In the genomic region with DNA sequence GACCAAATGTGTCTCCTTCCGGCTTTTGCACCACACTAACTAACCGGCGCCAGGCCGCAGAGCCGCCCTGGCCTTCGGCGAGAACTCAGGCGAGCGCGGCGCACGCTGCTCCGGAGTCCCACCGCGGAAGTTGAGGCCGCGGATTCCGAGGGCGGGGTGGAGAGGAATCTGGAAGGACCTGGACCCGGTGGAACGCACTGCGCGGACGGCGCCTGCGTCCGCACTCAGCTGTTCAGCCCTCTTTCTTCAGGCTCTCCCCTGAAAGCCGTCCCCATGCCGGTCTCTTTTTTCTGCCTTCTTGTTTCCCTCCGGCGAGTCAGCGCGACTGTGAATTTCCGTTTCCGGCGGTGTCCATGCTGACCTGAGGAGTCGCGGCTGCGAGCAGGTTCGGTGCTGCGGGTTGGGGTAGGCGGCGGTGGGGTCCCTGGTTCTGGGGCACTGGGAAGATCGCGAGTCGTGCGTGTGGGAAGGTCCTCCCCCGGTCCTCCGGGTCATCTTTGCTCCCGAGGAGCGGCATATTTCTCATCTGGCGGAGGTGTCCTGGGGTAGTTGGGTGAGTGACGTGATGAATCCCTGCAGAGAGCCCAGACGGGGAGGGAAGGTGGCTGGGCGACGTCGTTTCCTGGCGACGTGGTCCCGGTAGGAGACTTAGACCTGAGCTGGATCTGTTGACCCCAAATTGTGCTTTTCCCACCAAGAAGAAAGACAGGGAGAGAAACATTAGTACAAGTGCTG, we compare ENCODE assay signal across 8 cellular contexts. TPM values are rescaled to one million over a fixed set of nuclear protein-coding genes. Genes with fewer than 3 reads are reported as not detected.
A peak's percentile ranks its signal among the peaks of the same experiment; 100 is the strongest.
DNase-seq lines count a peak whose midpoint lies in the region; ATAC-seq, FAIRE-seq and TF ChIP-seq lines count a peak whose summit lies in the region.

A gene with protein sequence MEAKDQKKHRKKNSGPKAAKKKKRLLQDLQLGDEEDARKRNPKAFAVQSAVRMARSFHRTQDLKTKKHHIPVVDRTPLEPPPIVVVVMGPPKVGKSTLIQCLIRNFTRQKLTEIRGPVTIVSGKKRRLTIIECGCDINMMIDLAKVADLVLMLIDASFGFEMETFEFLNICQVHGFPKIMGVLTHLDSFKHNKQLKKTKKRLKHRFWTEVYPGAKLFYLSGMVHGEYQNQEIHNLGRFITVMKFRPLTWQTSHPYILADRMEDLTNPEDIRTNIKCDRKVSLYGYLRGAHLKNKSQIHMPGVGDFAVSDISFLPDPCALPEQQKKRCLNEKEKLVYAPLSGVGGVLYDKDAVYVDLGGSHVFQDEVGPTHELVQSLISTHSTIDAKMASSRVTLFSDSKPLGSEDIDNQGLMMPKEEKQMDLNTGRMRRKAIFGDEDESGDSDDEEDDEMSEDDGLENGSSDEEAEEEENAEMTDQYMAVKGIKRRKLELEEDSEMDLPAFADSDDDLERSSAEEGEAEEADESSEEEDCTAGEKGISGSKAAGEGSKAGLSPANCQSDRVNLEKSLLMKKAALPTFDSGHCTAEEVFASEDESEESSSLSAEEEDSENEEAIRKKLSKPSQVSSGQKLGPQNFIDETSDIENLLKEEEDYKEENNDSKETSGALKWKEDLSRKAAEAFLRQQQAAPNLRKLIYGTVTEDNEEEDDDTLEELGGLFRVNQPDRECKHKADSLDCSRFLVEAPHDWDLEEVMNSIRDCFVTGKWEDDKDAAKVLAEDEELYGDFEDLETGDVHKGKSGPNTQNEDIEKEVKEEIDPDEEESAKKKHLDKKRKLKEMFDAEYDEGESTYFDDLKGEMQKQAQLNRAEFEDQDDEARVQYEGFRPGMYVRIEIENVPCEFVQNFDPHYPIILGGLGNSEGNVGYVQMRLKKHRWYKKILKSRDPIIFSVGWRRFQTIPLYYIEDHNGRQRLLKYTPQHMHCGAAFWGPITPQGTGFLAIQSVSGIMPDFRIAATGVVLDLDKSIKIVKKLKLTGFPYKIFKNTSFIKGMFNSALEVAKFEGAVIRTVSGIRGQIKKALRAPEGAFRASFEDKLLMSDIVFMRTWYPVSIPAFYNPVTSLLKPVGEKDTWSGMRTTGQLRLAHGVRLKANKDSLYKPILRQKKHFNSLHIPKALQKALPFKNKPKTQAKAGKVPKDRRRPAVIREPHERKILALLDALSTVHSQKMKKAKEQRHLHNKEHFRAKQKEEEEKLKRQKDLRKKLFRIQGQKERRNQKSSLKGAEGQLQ (plus strand): TSS at position 350 of the 735 bp plus-strand sequence. CDS start 1,600 bp downstream, outside the sequence.

- H3K27ac ChIP-seq in RWPE1 (peak within 1 kb of the TSS; percentile 93), fibroblast of lung (ENCODE audit: insufficient read depth, low read length) (peak within 1 kb of the TSS; percentile 89)
- H3K27ac ChIP-seq in naive thymus-derived CD4-positive, alpha-beta T cell (ENCODE audit: low read depth, low read length), result peak within 1 kb of the TSS; percentile 83

- no peaks in the 10 kb centered on the region for H3K27me3 Mint-ChIP-seq in activated T-helper 17 cell treated with anti-CD3 and anti-CD28 coated beads, Interleukin-2, amount 50 U/mL, for 72 hours
- peaks cover 0 to 3% (median 0%) of the 10 kb centered on the region in 5 donors for H3K27me3 Mint-ChIP-seq in naive thymus-derived CD4-positive, alpha-beta T cell
- H3K27me3 Mint-ChIP-seq in stimulated activated memory B cell treated with anti-CD40 and anti-IgM and Interleukin-4, amounts not matched to agents 10 μg/mL and 1 μg/mL and 100 μg/mL, for 72 hours, result peaks cover 9% of the 10 kb centered on the region

- POLR2A ChIA-PET in RWPE1 (lab: Yijun Ruan, JAX; ENCODE audit: low non-redundant PET), result interaction anchor here (2.3 kb wide), 1 partner anchor 28 kb away, joined by 14 read pairs; no protein-coding TSS in a partner anchor
- POLR2A ChIA-PET in naive thymus-derived CD4-positive, alpha-beta T cell (lab: Charles Lee), result interaction anchor here (0.6 to 2.9 kb wide), 3 partner anchors 143 to 883 kb away, joined by 3 to 16 read pairs (median 4); no protein-coding TSS in a partner anchor

- TF ChIP-seq CTCF in RWPE1 (conservative IDR thresholded peaks at IDR 0.05; ENCODE audit: low read depth) (no peak), fibroblast of lung (conservative IDR thresholded peaks at IDR 0.05 in 1 of 2, IDR thresholded peaks at IDR 0.05 in 1 of 2; ENCODE audit: low read depth in 1 of 2, low read length in 2 of 2) (no peak)

- peak; percentile 68 for TF ChIP-seq POLR2A in H54 (IDR thresholded peaks at IDR 0.05; ENCODE audit: low read depth, low read length)

- H3K36me3 Mint-ChIP-seq in activated T-helper 17 cell treated with anti-CD3 and anti-CD28 coated beads, Interleukin-2, amount 50 U/mL, for 72 hours (ENCODE audit: low read depth), result peaks cover 44% of the 10 kb centered on the region
- peaks cover 0 to 15% (median 10%) of the 10 kb centered on the region in 5 donors for H3K36me3 Mint-ChIP-seq in naive thymus-derived CD4-positive, alpha-beta T cell
- H3K36me3 Mint-ChIP-seq in stimulated activated memory B cell treated with anti-CD40 and anti-IgM and Interleukin-4, amounts not matched to agents 10 μg/mL and 1 μg/mL and 100 μg/mL, for 72 hours, result peaks cover 14% of the 10 kb centered on the region

- H3K79me2 ChIP-seq in fibroblast of lung (ENCODE audit: control insufficient read depth, insufficient read depth, low read length), result peaks cover 13% of the 10 kb centered on the region

- no peak for FAIRE-seq in H54 (lab: Jason Lieb, UNC)

- H3K9ac ChIP-seq in fibroblast of lung (ENCODE audit: insufficient read depth, low read length), result peak within 1 kb of the TSS; percentile 87

- H4K20me1 ChIP-seq in fibroblast of lung (ENCODE audit: control insufficient read depth, extremely low read depth, insufficient read depth, low read length), result no peaks in the 10 kb centered on the region

- H3K4me1 ChIP-seq in fibroblast of lung (ENCODE audit: control insufficient read depth, extremely low read depth, insufficient read depth, low read length), result no peaks in the 10 kb centered on the region
- peaks cover 0 to 13% of the 10 kb centered on the region in 2 donors for H3K4me1 ChIP-seq in naive thymus-derived CD4-positive, alpha-beta T cell (ENCODE audit: control insufficient read depth in 2 of 2, insufficient read depth in 2 of 2, low read length in 2 of 2)

- ATAC-seq in activated T-helper 17 cell treated with anti-CD3 and anti-CD28 coated beads, Interleukin-2, amount 50 U/mL, for 72 hours (replicated peaks), result peak; percentile 90
- peak; percentile 95 for ATAC-seq in naive thymus-derived CD4-positive, alpha-beta T cell
- ATAC-seq in stimulated activated memory B cell treated with anti-CD40 and anti-IgM and Interleukin-4, amounts not matched to agents 10 μg/mL and 1 μg/mL and 100 μg/mL, for 72 hours, result peak; percentile 97

- peaks cover 5% of the 10 kb centered on the region for H3K36me3 ChIP-seq in fibroblast of lung (ENCODE audit: control insufficient read depth, insufficient read depth, low read length)
- H3K36me3 ChIP-seq in naive thymus-derived CD4-positive, alpha-beta T cell (ENCODE audit: control insufficient read depth in 2 of 3, insufficient read depth in 3 of 3, low read length in 3 of 3), result peaks cover 3 to 23% (median 9%) of the 10 kb centered on the region in 3 experiments

- H3K4me1 Mint-ChIP-seq in activated T-helper 17 cell treated with anti-CD3 and anti-CD28 coated beads, Interleukin-2, amount 50 U/mL, for 72 hours, result no peaks in the 10 kb centered on the region
- H3K4me1 Mint-ChIP-seq in naive thymus-derived CD4-positive, alpha-beta T cell, result peaks cover 10 to 60% (median 45%) of the 10 kb centered on the region in 7 donors
- H3K4me1 Mint-ChIP-seq in stimulated activated memory B cell treated with anti-CD40 and anti-IgM and Interleukin-4, amounts not matched to agents 10 μg/mL and 1 μg/mL and 100 μg/mL, for 72 hours, result peaks cover 19% of the 10 kb centered on the region

- DNase-seq in EL, result peak; percentile 94
- DNase-seq in H54 (ENCODE audit: insufficient read length, low spot score), result peak; percentile 68
- DNase-seq in LoVo (ENCODE audit: low spot score), result peak; percentile 89
- DNase-seq in RWPE1 (ENCODE audit: low spot score), result peak; percentile 88
- peak; percentile 94 to 95 for DNase-seq in fibroblast of lung (ENCODE audit: low read depth in 2 of 2)
- peak; percentile 78 to 91 (median 86) for DNase-seq in naive thymus-derived CD4-positive, alpha-beta T cell

- H3K4me3 ChIP-seq in fibroblast of lung (replicated peaks in 1 of 4; ENCODE audit: control extremely low read depth in 1 of 4, insufficient read depth in 1 of 4, low read depth in 3 of 4, low read length in 4 of 4), result peak within 1 kb of the TSS; percentile 85 to 100 (median 88)
- peak within 1 kb of the TSS; percentile 86 for H3K4me3 ChIP-seq in naive thymus-derived CD4-positive, alpha-beta T cell (ENCODE audit: low read length)

- peak within 1 kb of the TSS; percentile 83 for H3K4me2 ChIP-seq in fibroblast of lung (ENCODE audit: extremely low read depth, insufficient read depth, low read length)

- H3K4me3 Mint-ChIP-seq in activated T-helper 17 cell treated with anti-CD3 and anti-CD28 coated beads, Interleukin-2, amount 50 U/mL, for 72 hours, result peak within 1 kb of the TSS; percentile 96
- peak within 1 kb of the TSS; percentile 89 to 100 (median 96) for H3K4me3 Mint-ChIP-seq in naive thymus-derived CD4-positive, alpha-beta T cell
- peak within 1 kb of the TSS; percentile 88 for H3K4me3 Mint-ChIP-seq in stimulated activated memory B cell treated with anti-CD40 and anti-IgM and Interleukin-4, amounts not matched to agents 10 μg/mL and 1 μg/mL and 100 μg/mL, for 72 hours

- no peaks in the 10 kb centered on the region for H3K9me3 Mint-ChIP-seq in activated T-helper 17 cell treated with anti-CD3 and anti-CD28 coated beads, Interleukin-2, amount 50 U/mL, for 72 hours
- H3K9me3 Mint-ChIP-seq in naive thymus-derived CD4-positive, alpha-beta T cell, result peaks cover 0 to 6% (median 0%) of the 10 kb centered on the region in 11 donors
- peaks cover 2% of the 10 kb centered on the region for H3K9me3 Mint-ChIP-seq in stimulated activated memory B cell treated with anti-CD40 and anti-IgM and Interleukin-4, amounts not matched to agents 10 μg/mL and 1 μg/mL and 100 μg/mL, for 72 hours

- H3K9me3 ChIP-seq in fibroblast of lung (ENCODE audit: control insufficient read depth, insufficient read depth, low read depth, low read length), result no peaks in the 10 kb centered on the region
- H3K9me3 ChIP-seq in naive thymus-derived CD4-positive, alpha-beta T cell (ENCODE audit: control insufficient read depth in 2 of 3, low read length in 3 of 3), result no peaks in the 10 kb centered on the region

- CTCF ChIA-PET in RWPE1 (lab: Yijun Ruan, JAX), result interaction anchor here (0.6 to 2.1 kb wide), 2 partner anchors 29 to 245 kb away, joined by 3 to 7 read pairs; no protein-coding TSS in a partner anchor
- CTCF ChIA-PET in naive thymus-derived CD4-positive, alpha-beta T cell (lab: Charles Lee), result interaction anchor here (0.7 to 1.0 kb wide), 2 partner anchors 29 to 49 kb away, joined by 3 read pairs; no protein-coding TSS in a partner anchor

- no peaks in the 10 kb centered on the region for H3K27me3 ChIP-seq in fibroblast of lung (ENCODE audit: control insufficient read depth, insufficient read depth, low read length)
- no peaks in the 10 kb centered on the region for H3K27me3 ChIP-seq in naive thymus-derived CD4-positive, alpha-beta T cell (ENCODE audit: control insufficient read depth in 2 of 2, insufficient read depth in 2 of 2, low read length in 2 of 2)

- intact Hi-C loops in naive thymus-derived CD4-positive, alpha-beta T cell (cut with micrococcal nuclease), result loop anchor here (1.0 to 10.0 kb wide), 13 partner anchors 28 to 867 kb away; a partner anchor contains a TSS

- H2AFZ ChIP-seq in fibroblast of lung (ENCODE audit: low read length), result peak within 1 kb of the TSS; percentile 84

- peak within 1 kb of the TSS; percentile 96 for H3K27ac Mint-ChIP-seq in activated T-helper 17 cell treated with anti-CD3 and anti-CD28 coated beads, Interleukin-2, amount 50 U/mL, for 72 hours
- peak within 1 kb of the TSS; percentile 88 to 98 (median 94) for H3K27ac Mint-ChIP-seq in naive thymus-derived CD4-positive, alpha-beta T cell
- H3K27ac Mint-ChIP-seq in stimulated activated memory B cell treated with anti-CD40 and anti-IgM and Interleukin-4, amounts not matched to agents 10 μg/mL and 1 μg/mL and 100 μg/mL, for 72 hours, result peak within 1 kb of the TSS; percentile 85

RNA-seq across cellular contexts. Expression of the gene that starts here (rescaled TPM):
- total RNA-seq in activated T-helper 17 cell treated with anti-CD3 and anti-CD28 coated beads, Interleukin-2, amount 50 U/mL, for 72 hours, result 10 to 100 TPM; 15.8 to 26.7 TPM
- total RNA-seq in fibroblast of lung, result 13.9 TPM in 2 replicates
- polyA plus RNA-seq in fibroblast of lung, result 6.4 and 7.8 TPM in 2 replicates
- polyA plus RNA-seq in fibroblast of lung (2012), result 15.6 and 16.8 TPM in 2 replicates
- polyA minus RNA-seq in fibroblast of lung (ENCODE audit: low replicate concordance), result 2.0 and 3.6 TPM in 2 replicates
- 10 to 100 TPM in 4 of 5 experiments, 1 to 10 TPM in 1; 9.7 to 20.0 (median 16.9) TPM for total RNA-seq in naive thymus-derived CD4-positive, alpha-beta T cell
- 10 to 100 TPM; 12.0 to 20.7 TPM for polyA plus RNA-seq in naive thymus-derived CD4-positive, alpha-beta T cell

Comparison
In these comparisons a context has a peak if more than half of its experiments do, and no peak if none do; other contexts are left out.
1. Peak in every context shown above with its lines: DNase-seq, ATAC-seq, H3K4me3 ChIP-seq and H3K27ac ChIP-seq.